21 cellular contexts compared by ENCODE assay signal in genomic region chr14:72075649-72076334, GRCh38.
"Had no signal": no experiment of that assay in that cellular context is flagged by ENCODE, and none has a peak within 500 bp of the region (broad histone marks: within the 10 kb centered on the region; RNA-seq: fewer than 3 reads in every experiment).

No MANE protein-coding gene starts in this region.

- H3K4me2 ChIP-seq: SK-N-SH had no signal

- H3K9ac ChIP-seq: SK-N-SH had no signal

- H3K27me3 Mint-ChIP-seq: activated naive CD8-positive, alpha-beta T cell treated with anti-CD3 and anti-CD28 coated beads for 36 hours had no signal

- H3K9me3 Mint-ChIP-seq: activated CD4-positive, alpha-beta T cell treated with anti-CD3 and anti-CD28 coated beads, Interleukin-2, amount 10 ng/mL, durations not matched to agents 24 days and 14 days; activated naive CD8-positive, alpha-beta T cell treated with anti-CD3 and anti-CD28 coated beads for 36 hours; activated T-cell treated with anti-CD3 and anti-CD28 coated beads, Interleukin-2, amount 50 U/mL, for 72 hours; central memory CD8-positive, alpha-beta T cell; natural killer cell treated with Interleukin-12 subunit alpha and Interleukin-12 subunit beta and Interleukin-15 and Interleukin-18, amount 100 ng/mL, for 72 hours; stimulated activated naive CD8-positive, alpha-beta T cell treated with anti-CD3 and anti-CD28 coated beads, Interleukin-15, Interleukin-2, amounts not matched to agents 100 ng/mL and 50 ng/mL, for 24 hours; T-cell had no signal

- H3K36me3 Mint-ChIP-seq: activated naive CD8-positive, alpha-beta T cell treated with anti-CD3 and anti-CD28 coated beads for 36 hours; brain; natural killer cell treated with Interleukin-12 subunit alpha and Interleukin-12 subunit beta and Interleukin-15 and Interleukin-18, amount 100 ng/mL, for 72 hours; T-cell had no signal

- H3K4me1 Mint-ChIP-seq: activated CD4-positive, alpha-beta T cell treated with anti-CD3 and anti-CD28 coated beads, Interleukin-2, amount 10 ng/mL, durations not matched to agents 24 days and 14 days; activated naive CD8-positive, alpha-beta T cell treated with anti-CD3 and anti-CD28 coated beads for 36 hours; central memory CD8-positive, alpha-beta T cell; T-cell had no signal

- H3K27ac ChIP-seq: epithelial cell of prostate, prostate gland, spleen, suprapubic skin, WERI-Rb-1 had no signal

- H3K4me3 ChIP-seq: prostate gland, spleen, suprapubic skin had no signal

- H3K4me1 ChIP-seq: prostate gland, spleen, suprapubic skin had no signal

- H3K27me3 ChIP-seq: spleen, suprapubic skin had no signal

- H3K27ac Mint-ChIP-seq: activated CD4-positive, alpha-beta T cell treated with anti-CD3 and anti-CD28 coated beads, Interleukin-2, amount 10 ng/mL, durations not matched to agents 24 days and 14 days; activated naive CD8-positive, alpha-beta T cell treated with anti-CD3 and anti-CD28 coated beads for 36 hours; activated T-cell treated with anti-CD3 and anti-CD28 coated beads, Interleukin-2, amount 50 U/mL, for 72 hours; natural killer cell treated with Interleukin-12 subunit alpha and Interleukin-12 subunit beta and Interleukin-15 and Interleukin-18, amount 100 ng/mL, for 72 hours; stimulated activated naive CD8-positive, alpha-beta T cell treated with anti-CD3 and anti-CD28 coated beads, Interleukin-15, Interleukin-2, amounts not matched to agents 100 ng/mL and 50 ng/mL, for 24 hours; T-cell had no signal

- H3K4me3 Mint-ChIP-seq: activated CD4-positive, alpha-beta T cell treated with anti-CD3 and anti-CD28 coated beads, Interleukin-2, amount 10 ng/mL, durations not matched to agents 24 days and 14 days; activated naive CD8-positive, alpha-beta T cell treated with anti-CD3 and anti-CD28 coated beads for 36 hours; activated T-cell treated with anti-CD3 and anti-CD28 coated beads, Interleukin-2, amount 50 U/mL, for 72 hours; brain; central memory CD8-positive, alpha-beta T cell; natural killer cell treated with Interleukin-12 subunit alpha and Interleukin-12 subunit beta and Interleukin-15 and Interleukin-18, amount 100 ng/mL, for 72 hours; stimulated activated naive CD8-positive, alpha-beta T cell treated with anti-CD3 and anti-CD28 coated beads, Interleukin-15, Interleukin-2, amounts not matched to agents 100 ng/mL and 50 ng/mL, for 24 hours; T-cell had no signal

- H3K36me3 ChIP-seq: prostate gland, spleen, suprapubic skin, WERI-Rb-1 had no signal

- H3K9me3 ChIP-seq: prostate gland, SK-N-SH, spleen, suprapubic skin had no signal

- DNase-seq: activated CD4-positive, alpha-beta T cell treated with anti-CD3 and anti-CD28 coated beads, Interleukin-2, amount 10 ng/mL, durations not matched to agents 24 days and 14 days; activated CD8-positive, alpha-beta memory T cell treated with anti-CD3 and anti-CD28 coated beads, Interleukin-2, amount 50 U/mL, for 48 hours; activated gamma-delta T cell treated with Interleukin-2 at 50 U/mL for 16 hours; activated naive CD8-positive, alpha-beta T cell treated with anti-CD3 and anti-CD28 coated beads for 36 hours; activated T-cell treated with anti-CD3 and anti-CD28 coated beads, Interleukin-2, amount 50 U/mL, for 72 hours; amygdala; cortex of kidney; effector memory CD4-positive, alpha-beta T cell; foreskin melanocyte; right cardiac atrium; SK-N-SH; spleen; T-cell; WERI-Rb-1 had no signal
